17 cellular contexts compared by ENCODE assay signal in genomic region chr1:31798086-31798432, GRCh38. TPM values are rescaled to one million over a fixed set of nuclear protein-coding genes. Genes with fewer than 3 reads are reported as not detected.
A peak's percentile ranks its signal among the peaks of the same experiment; 100 is the strongest.
DNase-seq lines count a peak whose midpoint lies in the region; ATAC-seq, FAIRE-seq and TF ChIP-seq lines count a peak whose summit lies in the region.
"Had no signal": no experiment of that assay in that cellular context is flagged by ENCODE, and none has a peak within 500 bp of the region (broad histone marks: within the 10 kb centered on the region; RNA-seq: fewer than 3 reads in every experiment).

No MANE protein-coding gene starts in this region.

- H3F3A ChIP-seq in GM23248 (ENCODE audit: insufficient read depth) = peaks cover 25% of the 10 kb centered on the region

- TF ChIP-seq POLR2A in HepG2 (IDR thresholded peaks at IDR 0.05; ENCODE audit: insufficient read depth in 1 of 2, low read depth in 2 of 2, low read length in 2 of 2) = no peak

- POLR2A ChIA-PET in HepG2 (lab: Yijun Ruan, JAX) = no interaction called here

- WGBS in GM23248 (ENCODE audit: low coverage in 1 of 2, low lambda C conversion rate in 2 of 2, missing lambda C conversion rate in 2 of 2), 2 experiments = 54 to 60% methylated on average over 8 of the region's 8 CpGs
- 21% methylated on average over 8 of the region's 8 CpGs for WGBS in HepG2 (ENCODE audit: low lambda C conversion rate)

- peak overlapping the region; percentile 56; the same call in 1 of the 2 replicates for H2AFZ ChIP-seq in GM23248
- no peak overlapping the region for H2AFZ ChIP-seq in HepG2 (ENCODE audit: low read length)

- no peak for TF ChIP-seq RAD21 in HepG2 (CRISPR knock-in tag; IDR thresholded peaks at IDR 0.05)

- in situ Hi-C loops in GM23248 (cut with MboI) (no loop called here), astrocyte of the cerebellum (cut with HindIII; ENCODE audit: low sequenced_read_pairs) (loop anchor here (25.0 kb wide), 1 partner anchor 164 kb away; no protein-coding TSS in a partner anchor), HepG2 (cut with HindIII; ENCODE audit: extremely low pct_ligation_motif_present, low pct_unique_long_range_greater_than_20kb) (no loop called here)

- BruUV-seq in HepG2 (replicated peaks; lab: Mats Ljungman, UMichigan) = no TSS peak

- DNase-seq in GM23248 = no peak
- no peak for DNase-seq in astrocyte of the cerebellum (ENCODE audit: low read depth)
- peak; percentile 41 for DNase-seq in hepatic stellate cell (ENCODE audit: low spot score)
- DNase-seq in activated CD4-positive, CD25-positive, alpha-beta regulatory T cell treated with anti-CD3 and anti-CD28 coated beads, Interleukin-2, amount 50 U/mL, for 72 hours = no peak
- no peak for DNase-seq in Ammon's horn (ENCODE audit: low spot score)
- no peak for DNase-seq in HepG2 (ENCODE audit: low spot score)
- DNase-seq: activated CD4-positive, alpha-beta T cell treated with anti-CD3 and anti-CD28 coated beads, Interleukin-2, amount 50 U/mL, for 1 hour; GF-D8; NCI-H1048; NCI-H446 treated with DMSO at 0.1 percent for 48 hours had no signal

- TF ChIP-seq EP300 in HepG2 (IDR thresholded peaks at IDR 0.05; ENCODE audit: low read depth in 2 of 2, low read length in 2 of 2) (no peak), HepG2 (CRISPR knock-in tag; IDR thresholded peaks at IDR 0.05; ENCODE audit: borderline replicate concordance) (no peak)

- H3K9me3 ChIP-seq in GM23248 (ENCODE audit: low read depth) (no peaks in the 10 kb centered on the region), skeletal muscle satellite cell (replicated peaks; ENCODE audit: low read length) (no peaks in the 10 kb centered on the region), HepG2 (ENCODE audit: low read length) (no peaks in the 10 kb centered on the region)
- H3K9me3 ChIP-seq: breast epithelium, HAP-1 had no signal

- no peak for FAIRE-seq in HepG2 (lab: Jason Lieb, UNC)
- FAIRE-seq: endometrium, GM18507 had no signal

- peak overlapping the region; percentile 71 for H3K9ac ChIP-seq in GM23248
- H3K9ac ChIP-seq in skeletal muscle satellite cell (ENCODE audit: low read depth, low read length) = peak overlapping the region; percentile 83
- H3K9ac ChIP-seq in HepG2 (ENCODE audit: insufficient read depth, low read depth, low read length) = no peak overlapping the region

- H3K4me3 ChIP-seq in GM23248 (peak overlapping the region; percentile 70), astrocyte of the cerebellum (ENCODE audit: low read depth, low read length) (peak overlapping the region; percentile 54), skeletal muscle satellite cell (ENCODE audit: low read length) (peak overlapping the region; percentile 81), HepG2 (replicated peaks in 1 of 3; ENCODE audit: insufficient read depth in 1 of 3, low read depth in 2 of 3, low read length in 3 of 3) (no peak overlapping the region)
- H3K4me3 ChIP-seq: breast epithelium, HAP-1 had no signal

- intact Hi-C loops in HepG2 (cut with micrococcal nuclease; ENCODE audit: unreplicated experiment) = no loop called here

- no peaks in the 10 kb centered on the region for H3K27me3 ChIP-seq in GM23248 (replicated peaks; ENCODE audit: insufficient read depth)
- no peaks in the 10 kb centered on the region for H3K27me3 ChIP-seq in skeletal muscle satellite cell (ENCODE audit: control insufficient read depth, insufficient read depth, low read length)
- H3K27me3 ChIP-seq in HepG2 (ENCODE audit: control insufficient read depth in 1 of 2, insufficient read depth in 2 of 2, low read length in 2 of 2) = peaks cover 4 to 39% of the 10 kb centered on the region in 2 experiments; a peak in 4 of 5 replicates
- H3K27me3 ChIP-seq: breast epithelium had no signal

- ATAC-seq in HG02623 (IDR thresholded peaks at IDR 0.05; ENCODE audit: unreplicated experiment) (no peak), HepG2 (no peak)

- H3K79me2 ChIP-seq in GM23248 (ENCODE audit: insufficient read depth) (peaks cover 33% of the 10 kb centered on the region), HepG2 (ENCODE audit: insufficient read depth, low read length) (no peaks in the 10 kb centered on the region)

- CTCF ChIA-PET in HepG2 (lab: Yijun Ruan, JAX; ENCODE audit: low intra/inter-chr PET ratio, low total read pairs) = no interaction called here

- H4K20me1 ChIP-seq in GM23248 (ENCODE audit: insufficient read depth) (no peaks in the 10 kb centered on the region), HepG2 (ENCODE audit: insufficient read depth, low read length) (no peaks in the 10 kb centered on the region)

- peak overlapping the region; percentile 87 for H3K4me2 ChIP-seq in GM23248 (ENCODE audit: unreplicated experiment)
- H3K4me2 ChIP-seq in skeletal muscle satellite cell (ENCODE audit: low read length) = peak overlapping the region; percentile 88
- no peak overlapping the region for H3K4me2 ChIP-seq in HepG2 (ENCODE audit: low read depth, low read length)

- H3K27ac ChIP-seq in GM23248 = peak overlapping the region; percentile 71
- no peak overlapping the region for H3K27ac ChIP-seq in HepG2 (ENCODE audit: extremely low read length, insufficient read depth, low read length)
- H3K27ac ChIP-seq: breast epithelium had no signal

- H3K4me1 ChIP-seq in GM23248 (ENCODE audit: insufficient read depth) (peaks cover 24% of the 10 kb centered on the region), skeletal muscle satellite cell (ENCODE audit: control insufficient read depth, insufficient read depth, low read length) (peaks cover 41% of the 10 kb centered on the region), HepG2 (ENCODE audit: insufficient read depth, low read length) (no peaks in the 10 kb centered on the region)

- H3K9me2 ChIP-seq in GM23248 (ENCODE audit: insufficient read depth) = no peaks in the 10 kb centered on the region

- TF ChIP-seq CTCF in astrocyte of the cerebellum (IDR thresholded peaks at IDR 0.05; ENCODE audit: low read depth, low read length, missing control alignments) = no peak
- no peak for TF ChIP-seq CTCF in HepG2 (CRISPR knock-in tag; IDR thresholded peaks at IDR 0.05)

- H3K36me3 ChIP-seq in GM23248 (ENCODE audit: low read depth) (no peaks in the 10 kb centered on the region), skeletal muscle satellite cell (ENCODE audit: insufficient read depth, low read length) (peaks cover 30% of the 10 kb centered on the region), HepG2 (replicated peaks in 1 of 2; ENCODE audit: control insufficient read depth in 1 of 2, insufficient read depth in 2 of 2, low read length in 2 of 2) (no peaks in the 10 kb centered on the region)
- H3K36me3 ChIP-seq: breast epithelium, HAP-1 had no signal

RNA-seq across cellular contexts. Expression of gene SPOCD1, which starts 17.8 kb away (rescaled TPM):
- 36.8 and 43.0 TPM in 2 replicates for total RNA-seq in GM23248 (2014; rRNA removed; shearing (Covaris generic))
- 27.8 and 27.9 TPM in 2 replicates for polyA plus RNA-seq in GM23248 (2016; fragmentation: Nextera tagmentation; extraction: Ambion mirVana)
- total RNA-seq in skeletal muscle satellite cell (2012; rRNA removed) = 65.5 and 77.1 TPM in 2 replicates
- total RNA-seq in HepG2 (2016; rRNA removed; fragmentation: Illumina TruSeq; extraction: Trizol) = 0.08 and 0.24 TPM in 2 replicates
- total RNA-seq in HepG2 (2016; cell fraction: cytosol; rRNA removed; fragmentation: Illumina TruSeq; extraction: Trizol; ENCODE audit: low read depth) = not detected in 2 replicates
- total RNA-seq in HepG2 (2016; cell fraction: insoluble cytoplasmic fraction; rRNA removed; fragmentation: Illumina TruSeq; extraction: Trizol) = 0.12 and 0.15 TPM in 2 replicates
- total RNA-seq in HepG2 (2016; cell fraction: membrane; rRNA removed; fragmentation: Illumina TruSeq; extraction: Trizol) = 0.09 and 0.17 TPM in 2 replicates
- 0.09 TPM in 1 of 2 replicates, not detected in the other for total RNA-seq in HepG2 (2016; cell fraction: nucleus; rRNA removed; fragmentation: Illumina TruSeq; extraction: Trizol)
- polyA plus RNA-seq in HepG2 (2011; rRNA removed) = 0.26 and 0.29 TPM in 2 replicates
- polyA plus RNA-seq in HepG2 (2011; cell fraction: cytosol; rRNA removed) = 0.09 and 0.24 TPM in 2 replicates
- 0.57 and 0.74 TPM in 2 replicates for polyA plus RNA-seq in HepG2 (2011; cell fraction: nucleus; rRNA removed)
- polyA plus RNA-seq in HepG2 (2012) = 0.07 and 0.09 TPM in 2 replicates
- polyA plus RNA-seq in HepG2 (2016; cell fraction: cytosol; fragmentation: Illumina TruSeq; extraction: Trizol; ENCODE audit: low read depth) = not detected in 2 replicates
- 0.24 TPM in 1 of 2 replicates, not detected in the other for polyA plus RNA-seq in HepG2 (2016; cell fraction: insoluble cytoplasmic fraction; fragmentation: Illumina TruSeq; extraction: Trizol; ENCODE audit: low read depth)
- polyA plus RNA-seq in HepG2 (2016; cell fraction: membrane; fragmentation: Illumina TruSeq; extraction: Trizol; ENCODE audit: low read depth) = 0.12 TPM in 1 of 2 replicates, not detected in the other
- polyA plus RNA-seq in HepG2 (2016; cell fraction: nucleus; fragmentation: Illumina TruSeq; extraction: Trizol; ENCODE audit: insufficient read depth, low read depth) = 0.65 and 1.1 TPM in 2 replicates
- polyA minus RNA-seq in HepG2 (2011; rRNA and poly(A)+ RNA removed; ENCODE audit: low replicate concordance) = 1.4 and 1.6 TPM in 2 replicates
- not detected in 2 replicates for polyA minus RNA-seq in HepG2 (2011; cell fraction: cytosol; rRNA and poly(A)+ RNA removed)
- not detected in 2 replicates for polyA minus RNA-seq in HepG2 (2011; cell fraction: nucleus; rRNA and poly(A)+ RNA removed)
- total RNA-seq: T-helper 2 cell treated with Interferon-gamma antibody and Interleukin-4, amounts not matched to agents 100 ng/mL and 5 ng/mL, for 36 hours had no signal

RNA-seq across cellular contexts. Expression of gene ADGRB2, which starts 33.9 kb away (rescaled TPM):
- 3.6 and 3.9 TPM in 2 replicates for total RNA-seq in GM23248 (2014; rRNA removed; shearing (Covaris generic))
- polyA plus RNA-seq in GM23248 (2016; fragmentation: Nextera tagmentation; extraction: Ambion mirVana) (0.51 and 1.3 TPM in 2 replicates), HepG2 (2011; rRNA removed) (0.03 TPM in 1 of 2 replicates, not detected in the other)
- 1.8 and 3.3 TPM in 2 replicates for total RNA-seq in skeletal muscle satellite cell (2012; rRNA removed)
- 0.09 TPM in 1 of 2 replicates, not detected in the other for total RNA-seq in HepG2 (2016; rRNA removed; fragmentation: Illumina TruSeq; extraction: Trizol)
- not detected in 2 replicates for total RNA-seq in HepG2 (2016; cell fraction: cytosol; rRNA removed; fragmentation: Illumina TruSeq; extraction: Trizol; ENCODE audit: low read depth)
- 0.04 TPM in 1 of 2 replicates, not detected in the other for total RNA-seq in HepG2 (2016; cell fraction: insoluble cytoplasmic fraction; rRNA removed; fragmentation: Illumina TruSeq; extraction: Trizol)
- not detected in 2 replicates for total RNA-seq in HepG2 (2016; cell fraction: membrane; rRNA removed; fragmentation: Illumina TruSeq; extraction: Trizol)
- 0.09 TPM in 1 of 2 replicates, not detected in the other for total RNA-seq in HepG2 (2016; cell fraction: nucleus; rRNA removed; fragmentation: Illumina TruSeq; extraction: Trizol)
- 0.04 TPM in 1 of 2 replicates, not detected in the other for polyA plus RNA-seq in HepG2 (2011; cell fraction: cytosol; rRNA removed)
- 0.14 and 0.31 TPM in 2 replicates for polyA plus RNA-seq in HepG2 (2011; cell fraction: nucleus; rRNA removed)
- polyA plus RNA-seq in HepG2 (2012) = 0.07 TPM in 1 of 2 replicates, not detected in the other
- not detected in 2 replicates for polyA plus RNA-seq in HepG2 (2016; cell fraction: cytosol; fragmentation: Illumina TruSeq; extraction: Trizol; ENCODE audit: low read depth)
- not detected in 2 replicates for polyA plus RNA-seq in HepG2 (2016; cell fraction: insoluble cytoplasmic fraction; fragmentation: Illumina TruSeq; extraction: Trizol; ENCODE audit: low read depth)
- polyA plus RNA-seq in HepG2 (2016; cell fraction: membrane; fragmentation: Illumina TruSeq; extraction: Trizol; ENCODE audit: low read depth) = not detected in 2 replicates
- polyA plus RNA-seq in HepG2 (2016; cell fraction: nucleus; fragmentation: Illumina TruSeq; extraction: Trizol; ENCODE audit: insufficient read depth, low read depth) = 0.29 TPM in 1 of 2 replicates, not detected in the other
- polyA minus RNA-seq in HepG2 (2011; rRNA and poly(A)+ RNA removed; ENCODE audit: low replicate concordance) = 2.1 TPM in 1 of 2 replicates, not detected in the other
- polyA minus RNA-seq in HepG2 (2011; cell fraction: cytosol; rRNA and poly(A)+ RNA removed) = not detected in 2 replicates
- not detected in 2 replicates for polyA minus RNA-seq in HepG2 (2011; cell fraction: nucleus; rRNA and poly(A)+ RNA removed)

Comparison
In these comparisons a context has a peak if more than half of its experiments do, and no peak if none do; other contexts are left out.
1. H3K4me3 ChIP-seq: peak in GM23248 (single experiment), astrocyte of the cerebellum (single experiment) and skeletal muscle satellite cell (single experiment); none in HepG2 (0 of 3).
2. RNA of gene SPOCD1, which starts 17.8 kb away (total RNA-seq): 36.8 to 43.0 TPM in GM23248; 0.08 to 0.24 TPM in HepG2; every median in the first group is over 10 times any median in the second.